1 cellular context compared by ENCODE assay signal in the genomic region with DNA sequence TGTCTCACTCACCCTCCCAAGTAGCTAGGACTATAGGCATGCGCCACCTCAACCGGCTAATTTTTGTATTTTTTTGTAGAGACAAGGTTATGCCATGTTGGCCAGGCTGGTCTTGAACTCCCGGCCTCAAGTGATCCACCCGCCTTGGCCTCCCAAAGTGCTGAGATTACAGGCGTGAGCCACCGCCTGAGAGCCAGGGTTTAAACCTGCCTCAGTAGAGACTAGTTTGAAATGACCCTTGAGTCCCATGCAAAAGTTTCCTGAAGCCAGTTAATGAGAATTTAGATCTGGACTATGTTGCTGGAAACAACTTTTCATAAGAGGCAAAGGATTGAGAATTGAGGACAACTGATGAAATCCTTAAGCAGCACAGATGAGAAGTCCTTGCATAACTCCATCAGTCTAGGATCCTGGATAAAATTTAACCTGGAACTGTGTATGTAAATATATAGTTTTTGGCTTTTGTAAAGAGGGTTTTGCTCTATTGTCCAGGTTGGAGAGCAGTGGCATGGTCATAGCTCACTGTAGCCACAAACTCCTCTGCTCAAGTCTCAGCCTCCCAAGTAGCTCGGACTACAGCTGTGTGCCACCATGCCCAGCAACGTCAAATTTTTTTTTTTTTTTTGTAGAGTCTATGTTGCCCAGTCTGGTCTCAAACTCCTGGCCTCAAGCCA.
TF ChIP-seq lines count a peak whose summit lies in the region.

No MANE protein-coding gene starts in this region.

TF ChIP-seq in K562, 482 proteins besides CTCF, POLR2A, EP300 and RAD21:
- TF ChIP-seq NFIC (IDR thresholded peaks at IDR 0.05) (peak; percentile 36; the same call in 1 of the 2 replicates), ZBTB1 (CRISPR knock-in tag; IDR thresholded peaks at IDR 0.05; ENCODE audit: borderline replicate concordance, low read depth) (no peak)
